In the genomic region with DNA sequence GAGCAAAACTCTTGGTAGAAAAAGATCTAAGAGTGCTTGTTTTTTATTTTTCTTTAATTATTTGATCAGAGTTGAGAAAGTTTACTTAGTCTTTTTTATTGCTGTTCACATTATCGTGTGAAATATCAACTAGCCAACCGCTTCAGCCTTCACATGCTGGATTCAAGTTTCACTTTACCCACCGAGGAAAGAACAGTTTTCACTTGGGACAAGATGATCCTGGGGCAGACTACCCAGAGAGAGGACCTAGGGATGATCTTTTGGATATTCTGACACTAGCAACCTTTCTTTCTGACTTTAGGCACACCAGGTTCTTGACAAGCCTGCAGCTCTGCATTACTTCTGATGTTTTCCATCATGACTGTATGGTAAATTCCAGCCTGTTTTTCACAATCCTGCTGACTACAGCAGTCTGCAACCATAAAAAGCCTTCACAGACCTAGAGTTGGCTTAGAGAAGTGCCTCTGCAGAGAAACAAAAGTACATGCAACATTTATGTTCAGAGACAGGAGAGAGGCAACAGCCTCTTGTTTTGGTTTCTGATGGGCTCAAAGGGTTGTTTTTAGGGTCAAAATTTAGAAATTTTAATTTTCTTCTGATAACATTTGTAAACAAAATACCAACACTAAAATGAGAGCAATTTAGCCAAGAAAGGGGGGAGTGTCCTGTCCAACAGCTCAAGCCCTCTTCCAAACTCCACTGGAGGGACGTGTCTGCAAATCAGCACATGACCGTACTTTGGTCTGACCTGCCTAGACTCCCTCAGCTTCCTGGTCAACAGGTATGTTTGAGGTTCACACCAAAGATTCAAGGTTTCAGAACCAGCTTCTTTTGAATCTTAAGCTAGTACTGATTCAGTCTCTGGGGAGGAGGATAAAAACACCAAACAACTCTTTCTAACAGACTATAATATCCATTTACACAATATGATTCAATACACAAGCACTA, we compare ENCODE assay signal across 1 cellular context.
TF ChIP-seq lines count a peak whose summit lies in the region.

No MANE protein-coding gene starts in this region.

TF ChIP-seq in HepG2, 621 proteins besides CTCF, POLR2A, EP300 and RAD21 (continued from another document):
- TF ChIP-seq SALL2 (CRISPR knock-in tag; IDR thresholded peaks at IDR 0.05) (no peak), YEATS2 (CRISPR knock-in tag; IDR thresholded peaks at IDR 0.05; ENCODE audit: borderline replicate concordance) (no peak), NFATC3 (CRISPR knock-in tag; IDR thresholded peaks at IDR 0.05) (no peak), MAFK (conservative IDR thresholded peaks at IDR 0.05 in 1 of 2, IDR thresholded peaks at IDR 0.05 in 1 of 2; ENCODE audit: low read length in 2 of 2) (peak; percentile 15 to 69; a peak in 2 of 4 replicates), ZKSCAN1 (IDR thresholded peaks at IDR 0.05; ENCODE audit: low read length) (no peak)
